In the genomic region with DNA sequence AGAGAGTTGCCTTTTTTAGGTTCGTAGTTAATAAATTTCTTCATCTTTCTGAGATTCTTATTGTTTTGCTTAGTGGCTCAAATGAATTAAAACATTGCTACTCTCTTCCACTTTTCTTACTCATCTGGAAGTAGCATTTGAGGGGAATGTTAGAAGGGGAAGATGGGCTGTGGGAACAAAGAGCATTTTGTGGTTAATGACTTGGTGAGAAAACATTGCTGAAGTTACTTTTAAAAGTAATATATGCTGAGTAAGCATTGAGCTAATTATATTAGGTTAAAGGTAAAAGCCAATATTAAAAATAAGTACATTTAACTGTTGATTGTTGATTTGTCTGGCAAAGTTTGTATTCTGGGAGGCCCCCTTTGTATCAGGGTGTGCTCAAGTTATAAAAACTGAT, we compare ENCODE assay signal across 1 cellular context.
TF ChIP-seq lines count a peak whose summit lies in the region.

No MANE protein-coding gene starts in this region.

TF ChIP-seq in HepG2, 621 proteins besides CTCF, POLR2A, EP300 and RAD21 (continued from another document):
- TF ChIP-seq, protein P1, sequence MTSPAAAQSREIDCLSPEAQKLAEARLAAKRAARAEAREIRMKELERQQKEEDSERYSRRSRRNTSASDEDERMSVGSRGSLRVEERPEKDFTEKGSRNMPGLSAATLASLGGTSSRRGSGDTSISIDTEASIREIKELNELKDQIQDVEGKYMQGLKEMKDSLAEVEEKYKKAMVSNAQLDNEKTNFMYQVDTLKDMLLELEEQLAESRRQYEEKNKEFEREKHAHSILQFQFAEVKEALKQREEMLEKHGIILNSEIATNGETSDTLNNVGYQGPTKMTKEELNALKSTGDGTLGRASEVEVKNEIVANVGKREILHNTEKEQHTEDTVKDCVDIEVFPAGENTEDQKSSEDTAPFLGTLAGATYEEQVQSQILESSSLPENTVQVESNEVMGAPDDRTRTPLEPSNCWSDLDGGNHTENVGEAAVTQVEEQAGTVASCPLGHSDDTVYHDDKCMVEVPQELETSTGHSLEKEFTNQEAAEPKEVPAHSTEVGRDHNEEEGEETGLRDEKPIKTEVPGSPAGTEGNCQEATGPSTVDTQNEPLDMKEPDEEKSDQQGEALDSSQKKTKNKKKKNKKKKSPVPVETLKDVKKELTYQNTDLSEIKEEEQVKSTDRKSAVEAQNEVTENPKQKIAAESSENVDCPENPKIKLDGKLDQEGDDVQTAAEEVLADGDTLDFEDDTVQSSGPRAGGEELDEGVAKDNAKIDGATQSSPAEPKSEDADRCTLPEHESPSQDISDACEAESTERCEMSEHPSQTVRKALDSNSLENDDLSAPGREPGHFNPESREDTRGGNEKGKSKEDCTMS (CRISPR knock-in tag; conservative IDR thresholded peaks at IDR 0.05), result no peak
- TF ChIP-seq, protein P2, sequence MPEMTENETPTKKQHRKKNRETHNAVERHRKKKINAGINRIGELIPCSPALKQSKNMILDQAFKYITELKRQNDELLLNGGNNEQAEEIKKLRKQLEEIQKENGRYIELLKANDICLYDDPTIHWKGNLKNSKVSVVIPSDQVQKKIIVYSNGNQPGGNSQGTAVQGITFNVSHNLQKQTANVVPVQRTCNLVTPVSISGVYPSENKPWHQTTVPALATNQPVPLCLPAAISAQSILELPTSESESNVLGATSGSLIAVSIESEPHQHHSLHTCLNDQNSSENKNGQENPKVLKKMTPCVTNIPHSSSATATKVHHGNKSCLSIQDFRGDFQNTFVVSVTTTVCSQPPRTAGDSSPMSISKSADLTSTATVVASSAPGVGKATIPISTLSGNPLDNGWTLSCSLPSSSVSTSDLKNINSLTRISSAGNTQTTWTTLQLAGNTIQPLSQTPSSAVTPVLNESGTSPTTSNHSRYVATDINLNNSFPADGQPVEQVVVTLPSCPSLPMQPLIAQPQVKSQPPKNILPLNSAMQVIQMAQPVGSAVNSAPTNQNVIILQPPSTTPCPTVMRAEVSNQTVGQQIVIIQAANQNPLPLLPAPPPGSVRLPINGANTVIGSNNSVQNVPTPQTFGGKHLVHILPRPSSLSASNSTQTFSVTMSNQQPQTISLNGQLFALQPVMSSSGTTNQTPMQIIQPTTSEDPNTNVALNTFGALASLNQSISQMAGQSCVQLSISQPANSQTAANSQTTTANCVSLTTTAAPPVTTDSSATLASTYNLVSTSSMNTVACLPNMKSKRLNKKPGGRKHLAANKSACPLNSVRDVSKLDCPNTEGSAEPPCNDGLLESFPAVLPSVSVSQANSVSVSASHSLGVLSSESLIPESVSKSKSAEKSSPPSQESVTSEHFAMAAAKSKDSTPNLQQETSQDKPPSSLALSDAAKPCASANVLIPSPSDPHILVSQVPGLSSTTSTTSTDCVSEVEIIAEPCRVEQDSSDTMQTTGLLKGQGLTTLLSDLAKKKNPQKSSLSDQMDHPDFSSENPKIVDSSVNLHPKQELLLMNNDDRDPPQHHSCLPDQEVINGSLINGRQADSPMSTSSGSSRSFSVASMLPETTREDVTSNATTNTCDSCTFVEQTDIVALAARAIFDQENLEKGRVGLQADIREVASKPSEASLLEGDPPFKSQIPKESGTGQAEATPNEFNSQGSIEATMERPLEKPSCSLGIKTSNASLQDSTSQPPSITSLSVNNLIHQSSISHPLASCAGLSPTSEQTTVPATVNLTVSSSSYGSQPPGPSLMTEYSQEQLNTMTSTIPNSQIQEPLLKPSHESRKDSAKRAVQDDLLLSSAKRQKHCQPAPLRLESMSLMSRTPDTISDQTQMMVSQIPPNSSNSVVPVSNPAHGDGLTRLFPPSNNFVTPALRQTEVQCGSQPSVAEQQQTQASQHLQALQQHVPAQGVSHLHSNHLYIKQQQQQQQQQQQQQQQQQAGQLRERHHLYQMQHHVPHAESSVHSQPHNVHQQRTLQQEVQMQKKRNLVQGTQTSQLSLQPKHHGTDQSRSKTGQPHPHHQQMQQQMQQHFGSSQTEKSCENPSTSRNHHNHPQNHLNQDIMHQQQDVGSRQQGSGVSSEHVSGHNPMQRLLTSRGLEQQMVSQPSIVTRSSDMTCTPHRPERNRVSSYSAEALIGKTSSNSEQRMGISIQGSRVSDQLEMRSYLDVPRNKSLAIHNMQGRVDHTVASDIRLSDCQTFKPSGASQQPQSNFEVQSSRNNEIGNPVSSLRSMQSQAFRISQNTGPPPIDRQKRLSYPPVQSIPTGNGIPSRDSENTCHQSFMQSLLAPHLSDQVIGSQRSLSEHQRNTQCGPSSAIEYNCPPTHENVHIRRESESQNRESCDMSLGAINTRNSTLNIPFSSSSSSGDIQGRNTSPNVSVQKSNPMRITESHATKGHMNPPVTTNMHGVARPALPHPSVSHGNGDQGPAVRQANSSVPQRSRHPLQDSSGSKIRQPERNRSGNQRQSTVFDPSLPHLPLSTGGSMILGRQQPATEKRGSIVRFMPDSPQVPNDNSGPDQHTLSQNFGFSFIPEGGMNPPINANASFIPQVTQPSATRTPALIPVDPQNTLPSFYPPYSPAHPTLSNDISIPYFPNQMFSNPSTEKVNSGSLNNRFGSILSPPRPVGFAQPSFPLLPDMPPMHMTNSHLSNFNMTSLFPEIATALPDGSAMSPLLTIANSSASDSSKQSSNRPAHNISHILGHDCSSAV (CRISPR knock-in tag; IDR thresholded peaks at IDR 0.05; ENCODE audit: borderline replicate concordance), result no peak
